10 cellular contexts compared by ENCODE assay signal in genomic region chr17:59406808-59407381, GRCh38.
DNase-seq lines count a peak whose midpoint lies in the region; ATAC-seq and TF ChIP-seq lines count a peak whose summit lies in the region.
"Had no signal": no experiment of that assay in that cellular context is flagged by ENCODE, and none has a peak within 500 bp of the region (broad histone marks: within the 10 kb centered on the region; RNA-seq: fewer than 3 reads in every experiment).

No MANE protein-coding gene starts in this region.

- TF ChIP-seq RAD21 in IMR-90 (IDR thresholded peaks at IDR 0.05; ENCODE audit: low read length), result no peak

- no peaks in the 10 kb centered on the region for H3K27me3 ChIP-seq in IMR-90 (ENCODE audit: control insufficient read depth, insufficient read depth, low read length)
- H3K27me3 ChIP-seq in left ventricle myocardium inferior (ENCODE audit: low read depth), result no peaks in the 10 kb centered on the region
- no peaks in the 10 kb centered on the region for H3K27me3 ChIP-seq in esophagus squamous epithelium

- H2BK120ac ChIP-seq in IMR-90 (ENCODE audit: low read depth, low read length), result no peak overlapping the region

- no peaks in the 10 kb centered on the region for H3K4me1 ChIP-seq in IMR-90 (ENCODE audit: control insufficient read depth, insufficient read depth, low read length)
- H3K4me1 ChIP-seq in left ventricle myocardium inferior, result peaks cover 42% of the 10 kb centered on the region
- peaks cover 0 to 16% (median 3%) of the 10 kb centered on the region in 3 donors for H3K4me1 ChIP-seq in esophagus squamous epithelium

- no peak overlapping the region for H2BK20ac ChIP-seq in IMR-90 (ENCODE audit: low read depth, low read length)

- TF ChIP-seq POLR2A in IMR-90 (IDR thresholded peaks at IDR 0.05; ENCODE audit: low read depth, low read length) (no peak), esophagus squamous epithelium (IDR thresholded peaks at IDR 0.05) (no peak)

- no peaks in the 10 kb centered on the region for H3K9me1 ChIP-seq in IMR-90 (ENCODE audit: insufficient read depth, low read length)

- H2BK15ac ChIP-seq in IMR-90 (ENCODE audit: low read depth, low read length), result no peak overlapping the region

- H3K23ac ChIP-seq in IMR-90 (ENCODE audit: low read depth, low read length), result 0 out of 2 replicates have a peak overlapping the region, but pooled peaks have one; percentile 42

- POLR2A ChIA-PET in IMR-90 (lab: Charles Lee; ENCODE audit: unreplicated experiment), result interaction anchor here (0.6 kb wide), 1 partner anchor 437 kb away, joined by 3 read pairs; no protein-coding TSS in a partner anchor

- no peak overlapping the region for H3K56ac ChIP-seq in IMR-90 (ENCODE audit: extremely low read depth, insufficient read depth, low read length)

- CTCF ChIA-PET in IMR-90 (lab: Yijun Ruan, JAX), result no interaction called here

- peak; percentile 57 for DNase-seq in IMR-90
- peak; percentile 37 for DNase-seq in RPMI7951 (ENCODE audit: low read depth)
- no peak for DNase-seq in left ventricle myocardium inferior
- DNase-seq in substantia nigra (lab: John Stamatoyannopoulos, UW), result no peak
- no peak for DNase-seq in stimulated activated CD4-positive, alpha-beta T cell treated with anti-CD3 and anti-CD28 coated beads, Interleukin-12 subunit alpha, Interleukin-12 subunit beta, amount 100 ng/mL, for 4 hours
- DNase-seq in esophagus squamous epithelium (lab: John Stamatoyannopoulos, UW), result no peak
- DNase-seq: NCI-H82 had no signal

- no peaks in the 10 kb centered on the region for H4K20me1 ChIP-seq in IMR-90 (ENCODE audit: insufficient read depth, low read length)

- intact Hi-C loops in IMR-90 (cut with micrococcal nuclease) (loop anchor here (5.0 kb wide), 1 partner anchor 45 kb away; no protein-coding TSS in a partner anchor), left ventricle myocardium inferior (cut with micrococcal nuclease) (no loop called here), esophagus squamous epithelium (cut with DNase I) (no loop called here)

- H3K4ac ChIP-seq in IMR-90 (ENCODE audit: low read depth, low read length), result no peak overlapping the region

- H2AFZ ChIP-seq in IMR-90 (replicated peaks; ENCODE audit: low read length, poor library complexity), result no peak overlapping the region

- H2AK9ac ChIP-seq in IMR-90 (replicated peaks; ENCODE audit: low read depth, low read length, poor library complexity), result no peak overlapping the region

- H3K36me3 ChIP-seq in IMR-90 (ENCODE audit: control insufficient read depth, insufficient read depth, low read length) (no peaks in the 10 kb centered on the region), left ventricle myocardium inferior (peaks cover 19% of the 10 kb centered on the region), esophagus squamous epithelium (peaks cover 0 to 31% (median 0%) of the 10 kb centered on the region in 3 donors)

- H3K4me2 ChIP-seq in IMR-90 (ENCODE audit: low read depth, low read length), result peak overlapping the region; percentile 21; the same call in 1 of the 2 replicates

- no TSS peak for BruUV-seq in IMR-90 (replicated peaks; lab: Mats Ljungman, UMichigan)

- H4K5ac ChIP-seq in IMR-90 (ENCODE audit: low read depth, low read length), result no peak overlapping the region

- no peak for TF ChIP-seq CTCF in IMR-90 (conservative IDR thresholded peaks at IDR 0.05; ENCODE audit: low read depth, low read length)
- TF ChIP-seq CTCF in left ventricle myocardium inferior (IDR thresholded peaks at IDR 0.05; ENCODE audit: borderline replicate concordance), result no peak
- no peak for TF ChIP-seq CTCF in esophagus squamous epithelium (IDR thresholded peaks at IDR 0.05)

- H2AK5ac ChIP-seq in IMR-90 (ENCODE audit: low read depth, low read length), result no peak overlapping the region

- no peak overlapping the region; a peak in 1 of 4 replicates for H4K8ac ChIP-seq in IMR-90 (ENCODE audit: low read depth in 2 of 2, low read length in 2 of 2)

- H3K9ac ChIP-seq in IMR-90 (ENCODE audit: low read depth, low read length), result no peak overlapping the region

- H4K91ac ChIP-seq in IMR-90 (ENCODE audit: insufficient read depth, low read depth, low read length), result no peak overlapping the region

- no peak overlapping the region for H2BK5ac ChIP-seq in IMR-90 (ENCODE audit: low read depth, low read length, poor library complexity, severe bottlenecking)

- no peak overlapping the region for H3K18ac ChIP-seq in IMR-90 (ENCODE audit: low read depth, low read length)

- H3K14ac ChIP-seq in IMR-90 (replicated peaks; ENCODE audit: low read depth, low read length), result no peak overlapping the region

- ATAC-seq in IMR-90 (ENCODE audit: low read depth), result peak; percentile 79
- no peak for ATAC-seq in HG03565 (IDR thresholded peaks at IDR 0.05; ENCODE audit: unreplicated experiment)
- no peak for ATAC-seq in GM18868 (IDR thresholded peaks at IDR 0.05; ENCODE audit: unreplicated experiment)
- ATAC-seq: activated naive CD4-positive, alpha-beta T cell treated with anti-CD3 and anti-CD28 coated beads, Interleukin-2, amount 50 U/mL, for 72 hours had no signal

- dilution Hi-C loops in IMR-90 (cut with HindIII; ENCODE audit: low sequenced_read_pairs, unreplicated experiment), result no loop called here

- H3K4me3 ChIP-seq in IMR-90 (ENCODE audit: insufficient read depth, low read depth, low read length) (no peak overlapping the region), left ventricle myocardium inferior (no peak overlapping the region), esophagus squamous epithelium (no peak overlapping the region)

- in situ Hi-C loops in IMR-90 (cut with MboI; ENCODE audit: low sequenced_read_pairs), result no loop called here

- no peak overlapping the region for H3K27ac ChIP-seq in IMR-90 (ENCODE audit: insufficient read depth, low read length)
- H3K27ac ChIP-seq in left ventricle myocardium inferior (replicated peaks), result peak overlapping the region; percentile 69
- peak overlapping the region; percentile 50 for H3K27ac ChIP-seq in substantia nigra (ENCODE audit: low read depth, low read length, poor library complexity, severe bottlenecking)
- peak overlapping the region in 1 of 4 donors; percentile 29 for H3K27ac ChIP-seq in esophagus squamous epithelium

- H3K79me1 ChIP-seq in IMR-90 (ENCODE audit: low read depth in 1 of 2, low read length in 2 of 2), result no peaks in the 10 kb centered on the region

- 70% methylated on average over 2 of the region's 7 CpGs; no CpG with 5 or more reads in 1 of the 2 experiments for WGBS in IMR-90 (ENCODE audit: extremely low coverage in 2 of 2, insufficient read length in 1 of 2), 2 experiments
- 60% methylated on average over 7 of the region's 7 CpGs for WGBS in esophagus squamous epithelium, 2 donors

- H3K9me3 ChIP-seq in IMR-90 (ENCODE audit: control insufficient read depth, insufficient read depth, low read length) (peaks cover 9% of the 10 kb centered on the region), left ventricle myocardium inferior (replicated peaks) (peaks cover 9% of the 10 kb centered on the region), esophagus squamous epithelium (peaks cover 0 to 14% (median 0%) of the 10 kb centered on the region in 3 donors)

TF ChIP-seq in IMR-90, 13 proteins besides CTCF, POLR2A, EP300 and RAD21:
- TF ChIP-seq USF2 (IDR thresholded peaks at IDR 0.05; ENCODE audit: low read depth, low read length) (no peak), MAZ (IDR thresholded peaks at IDR 0.05; ENCODE audit: borderline replicate concordance, low read depth, low read length) (no peak), BHLHE40 (IDR thresholded peaks at IDR 0.05; ENCODE audit: low read depth, low read length) (no peak), CEBPB (IDR thresholded peaks at IDR 0.05; ENCODE audit: low read depth, low read length) (no peak), NFE2L2 (IDR thresholded peaks at IDR 0.05; ENCODE audit: low read depth, low read length) (no peak), CHD1 (IDR thresholded peaks at IDR 0.05; ENCODE audit: low read depth, low read length) (no peak), RFX5 (IDR thresholded peaks at IDR 0.05; ENCODE audit: low read depth, low read length) (no peak), SMC3 (IDR thresholded peaks at IDR 0.05; ENCODE audit: low read depth, low read length) (no peak), FOS (IDR thresholded peaks at IDR 0.05; ENCODE audit: low read depth, low read length) (no peak), MAFK (IDR thresholded peaks at IDR 0.05; ENCODE audit: low read depth, low read length) (no peak), RCOR1 (IDR thresholded peaks at IDR 0.05; ENCODE audit: insufficient replicate concordance, low read length) (no peak), MXI1 (IDR thresholded peaks at IDR 0.05; ENCODE audit: borderline replicate concordance, low read depth, low read length) (no peak)
- TF ChIP-seq, protein P1, sequence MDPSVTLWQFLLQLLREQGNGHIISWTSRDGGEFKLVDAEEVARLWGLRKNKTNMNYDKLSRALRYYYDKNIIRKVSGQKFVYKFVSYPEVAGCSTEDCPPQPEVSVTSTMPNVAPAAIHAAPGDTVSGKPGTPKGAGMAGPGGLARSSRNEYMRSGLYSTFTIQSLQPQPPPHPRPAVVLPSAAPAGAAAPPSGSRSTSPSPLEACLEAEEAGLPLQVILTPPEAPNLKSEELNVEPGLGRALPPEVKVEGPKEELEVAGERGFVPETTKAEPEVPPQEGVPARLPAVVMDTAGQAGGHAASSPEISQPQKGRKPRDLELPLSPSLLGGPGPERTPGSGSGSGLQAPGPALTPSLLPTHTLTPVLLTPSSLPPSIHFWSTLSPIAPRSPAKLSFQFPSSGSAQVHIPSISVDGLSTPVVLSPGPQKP (IDR thresholded peaks at IDR 0.05; ENCODE audit: borderline replicate concordance, low read depth, low read length), result no peak

Comparison
In these comparisons a context has a peak if more than half of its experiments do, and no peak if none do; other contexts are left out.
1. DNase-seq: peak in IMR-90 (single experiment) and RPMI7951 (single experiment); none in left ventricle myocardium inferior (single experiment), substantia nigra (0 of 49), stimulated activated CD4-positive, alpha-beta T cell treated with anti-CD3 and anti-CD28 coated beads, Interleukin-12 subunit alpha, Interleukin-12 subunit beta, amount 100 ng/mL, for 4 hours (single experiment) and esophagus squamous epithelium (single experiment).